In genomic region chr1:41423511-41424191, GRCh38 we compare ENCODE assay signal across 11 cellular contexts.
DNase-seq lines count a peak whose midpoint lies in the region; ATAC-seq and TF ChIP-seq lines count a peak whose summit lies in the region.
"Had no signal": no experiment of that assay in that cellular context is flagged by ENCODE, and none has a peak within 500 bp of the region (broad histone marks: within the 10 kb centered on the region; RNA-seq: fewer than 3 reads in every experiment).

No MANE protein-coding gene starts in this region.

- H2AFZ ChIP-seq in parathyroid adenoma: peak overlapping the region; percentile 69

- no peak overlapping the region for H3K4me2 ChIP-seq in DOHH2 (ENCODE audit: low read length)
- H3K4me2 ChIP-seq in parathyroid adenoma (ENCODE audit: low read length): no peak overlapping the region

- H3K4me1 ChIP-seq in DOHH2 (ENCODE audit: control insufficient read depth, low read length) (no peaks in the 10 kb centered on the region), parathyroid adenoma (no peaks in the 10 kb centered on the region), tibial artery (peaks cover 2 to 23% (median 6%) of the 10 kb centered on the region in 4 donors)

- no peak overlapping the region for H3K9ac ChIP-seq in parathyroid adenoma

- H3F3A ChIP-seq in DOHH2 (ENCODE audit: control insufficient read depth, insufficient read depth): no peaks in the 10 kb centered on the region

- H3K36me3 ChIP-seq in DOHH2 (ENCODE audit: control insufficient read depth, low read length) (no peaks in the 10 kb centered on the region), parathyroid adenoma (ENCODE audit: control insufficient read depth, insufficient read depth, low read length) (no peaks in the 10 kb centered on the region), tibial artery (no peaks in the 10 kb centered on the region)

- ATAC-seq in Right ventricle myocardium superior (ENCODE audit: poor library complexity): peak; percentile 83
- ATAC-seq in omental fat pad (ENCODE audit: low FRiP score): no peak
- ATAC-seq: T-helper 17 cell had no signal

- no peaks in the 10 kb centered on the region for H4K20me1 ChIP-seq in DOHH2 (ENCODE audit: control insufficient read depth, insufficient read depth, low read depth, low read length)

- no peaks in the 10 kb centered on the region for H3K27me3 ChIP-seq in DOHH2 (ENCODE audit: control insufficient read depth, low read length)
- no peaks in the 10 kb centered on the region for H3K27me3 ChIP-seq in parathyroid adenoma (ENCODE audit: control insufficient read depth, insufficient read depth, low read length)
- H3K27me3 ChIP-seq in tibial artery: no peaks in the 10 kb centered on the region

- H3K27ac ChIP-seq in DOHH2 (ENCODE audit: low read depth, low read length) (no peak overlapping the region), parathyroid adenoma (no peak overlapping the region), tibial artery (no peak overlapping the region)

- H3K4me3 ChIP-seq in DOHH2 (ENCODE audit: low read length) (no peak overlapping the region), parathyroid adenoma (ENCODE audit: low read depth, low read length) (no peak overlapping the region), tibial artery (peak overlapping the region in 1 of 2 donors; percentile 3)

- H3K9me3 ChIP-seq in DOHH2 (ENCODE audit: control insufficient read depth, insufficient read depth, low read length) (no peaks in the 10 kb centered on the region), parathyroid adenoma (ENCODE audit: control insufficient read depth, low read length) (no peaks in the 10 kb centered on the region), tibial artery (no peaks in the 10 kb centered on the region)

- intact Hi-C loops in Right ventricle myocardium superior (cut with DNase I) (no loop called here), tibial artery (cut with DNase I; ENCODE audit: low total_unique reads) (loop anchor here (5.0 kb wide), 1 partner anchor 36 kb away; no protein-coding TSS in a partner anchor)

- no peaks in the 10 kb centered on the region for H3K9me2 ChIP-seq in DOHH2 (replicated peaks; ENCODE audit: control insufficient read depth, low read length)

- H3K79me2 ChIP-seq in DOHH2 (ENCODE audit: control insufficient read depth, low read length) (no peaks in the 10 kb centered on the region), parathyroid adenoma (no peaks in the 10 kb centered on the region)

- DNase-seq in NCI-H69 (lab: John Stamatoyannopoulos, UW) (peak; percentile 17), Right ventricle myocardium superior (peak; percentile 68), NCI-H446 treated with DMSO at 0.1 percent for 48 hours (lab: John Stamatoyannopoulos, UW) (no peak), tibial artery (no peak), C1 segment of cervical spinal cord (lab: John Stamatoyannopoulos, UW) (no peak), omental fat pad (ENCODE audit: low spot score) (no peak)
- DNase-seq: activated T-cell treated with anti-CD3 and anti-CD28 coated beads for 4 hours, DMS79, T-helper 17 cell had no signal

- TF ChIP-seq CTCF in DOHH2 (IDR thresholded peaks at IDR 0.05; ENCODE audit: low read depth, low read length, poor library complexity, severe bottlenecking) (peak; percentile 47), parathyroid adenoma (IDR thresholded peaks at IDR 0.05) (peak; percentile 36), tibial artery (IDR thresholded peaks at IDR 0.05) (no peak), omental fat pad (IDR thresholded peaks at IDR 0.05) (no peak)

Comparison
In these comparisons a context has a peak if more than half of its experiments do, and no peak if none do; other contexts are left out.
1. CTCF ChIP-seq: peak in DOHH2 (single experiment) and parathyroid adenoma (single experiment); none in tibial artery (0 of 2) and omental fat pad (0 of 3).
2. DNase-seq: peak in NCI-H69 (single experiment) and Right ventricle myocardium superior (single experiment); none in NCI-H446 treated with DMSO at 0.1 percent for 48 hours (single experiment), tibial artery (0 of 2), C1 segment of cervical spinal cord (0 of 14) and omental fat pad (single experiment).